ENCODE assay signal across 25 cellular contexts in genomic region chr4:123300625-123301024, GRCh38.
"Had no signal": no experiment of that assay in that cellular context is flagged by ENCODE, and none has a peak within 500 bp of the region (broad histone marks: within the 10 kb centered on the region; RNA-seq: fewer than 3 reads in every experiment).

No MANE protein-coding gene starts in this region.

- H3K9ac ChIP-seq: parathyroid adenoma had no signal

- H3K9me3 ChIP-seq: colonic mucosa, esophagus squamous epithelium, neutrophil, right lobe of liver, thoracic aorta, transverse colon, vagina had no signal

- H3K36me3 ChIP-seq: colonic mucosa, esophagus squamous epithelium, neutrophil, right lobe of liver, thoracic aorta, transverse colon, vagina had no signal

- H3K27me3 ChIP-seq: colonic mucosa, esophagus squamous epithelium, neutrophil, right lobe of liver, transverse colon, vagina had no signal

- DNase-seq: colonic mucosa; dermis blood vessel endothelial cell; effector memory CD4-positive, alpha-beta T cell; erythroblast; esophagus squamous epithelium; foreskin melanocyte; glutamatergic neuron; hypothalamus; kidney; mesenchymal stem cell; naive thymus-derived CD4-positive, alpha-beta T cell; right lobe of liver; small intestine; stimulated activated CD4-positive, alpha-beta T cell treated with anti-CD3 and anti-CD28 coated beads, Interleukin-15, amount 100 ng/mL, for 24 hours; stimulated activated CD4-positive, alpha-beta T cell treated with anti-CD3 and anti-CD28 coated beads, Interleukin-2, amount 100 ng/mL, for 48 hours; stimulated activated naive B cell treated with anti-CD40 and anti-IgM and Interleukin-4, amounts not matched to agents 10 μg/mL and 1 μg/mL and 100 μg/mL, for 72 hours; transverse colon had no signal

- ATAC-seq: left lobe of liver; naive thymus-derived CD4-positive, alpha-beta T cell; right lobe of liver; stimulated activated naive B cell treated with anti-CD40 and anti-IgM and Interleukin-4, amounts not matched to agents 10 μg/mL and 1 μg/mL and 100 μg/mL, for 72 hours had no signal

- H3K4me3 Mint-ChIP-seq: mesothelial cell of epicardium; naive thymus-derived CD4-positive, alpha-beta T cell; stimulated activated naive B cell treated with anti-CD40 and anti-IgM and Interleukin-4, amounts not matched to agents 10 μg/mL and 1 μg/mL and 100 μg/mL, for 72 hours; stimulated activated naive CD8-positive, alpha-beta T cell treated with anti-CD3 and anti-CD28 coated beads, Interleukin-15, Interleukin-2, amounts not matched to agents 100 ng/mL and 50 ng/mL, for 24 hours had no signal

- H3K79me2 ChIP-seq: parathyroid adenoma had no signal

- H3K4me3 ChIP-seq: colonic mucosa, esophagus squamous epithelium, right lobe of liver, thoracic aorta, transverse colon, vagina had no signal

- H3K36me3 Mint-ChIP-seq: mesothelial cell of epicardium had no signal

- H3K27ac Mint-ChIP-seq: mesothelial cell of epicardium; naive thymus-derived CD4-positive, alpha-beta T cell; progenitor cell of endocrine pancreas; stimulated activated naive B cell treated with anti-CD40 and anti-IgM and Interleukin-4, amounts not matched to agents 10 μg/mL and 1 μg/mL and 100 μg/mL, for 72 hours; stimulated activated naive CD8-positive, alpha-beta T cell treated with anti-CD3 and anti-CD28 coated beads, Interleukin-15, Interleukin-2, amounts not matched to agents 100 ng/mL and 50 ng/mL, for 24 hours had no signal

- H3K4me1 ChIP-seq: colonic mucosa, parathyroid adenoma, right lobe of liver, transverse colon had no signal

- H3K27me3 Mint-ChIP-seq: naive thymus-derived CD4-positive, alpha-beta T cell; progenitor cell of endocrine pancreas; stimulated activated naive B cell treated with anti-CD40 and anti-IgM and Interleukin-4, amounts not matched to agents 10 μg/mL and 1 μg/mL and 100 μg/mL, for 72 hours; stimulated activated naive CD8-positive, alpha-beta T cell treated with anti-CD3 and anti-CD28 coated beads, Interleukin-15, Interleukin-2, amounts not matched to agents 100 ng/mL and 50 ng/mL, for 24 hours had no signal

- H3K9me3 Mint-ChIP-seq: mesothelial cell of epicardium; stimulated activated naive B cell treated with anti-CD40 and anti-IgM and Interleukin-4, amounts not matched to agents 10 μg/mL and 1 μg/mL and 100 μg/mL, for 72 hours; stimulated activated naive CD8-positive, alpha-beta T cell treated with anti-CD3 and anti-CD28 coated beads, Interleukin-15, Interleukin-2, amounts not matched to agents 100 ng/mL and 50 ng/mL, for 24 hours had no signal

- H2AFZ ChIP-seq: parathyroid adenoma had no signal

- H3K27ac ChIP-seq: colonic mucosa, esophagus squamous epithelium, neutrophil, parathyroid adenoma, right lobe of liver, thoracic aorta, transverse colon, vagina had no signal
